Comparison of ENCODE assay signal across 8 cellular contexts in genomic region chr9:137045294-137046093, GRCh38. TPM values are rescaled to one million over a fixed set of nuclear protein-coding genes. Genes with fewer than 3 reads are reported as not detected.
A peak's percentile ranks its signal among the peaks of the same experiment; 100 is the strongest.
DNase-seq lines count a peak whose midpoint lies in the region; ATAC-seq and TF ChIP-seq lines count a peak whose summit lies in the region.

No MANE protein-coding gene starts in this region.

- H3K4me3 Mint-ChIP-seq in activated CD8-positive, alpha-beta memory T cell treated with anti-CD3 and anti-CD28 coated beads, Interleukin-2, amount 10 ng/mL, durations not matched to agents 7 days and 5 days, result peak overlapping the region; percentile 71

- TF ChIP-seq CTCF in fibroblast of pulmonary artery (IDR thresholded peaks at IDR 0.05; ENCODE audit: low read length, missing control alignments) (no peak), ovary (IDR thresholded peaks at IDR 0.05) (no peak)

- H3K4me3 ChIP-seq in fibroblast of pulmonary artery (replicated peaks; ENCODE audit: low read depth, low read length) (peak overlapping the region; percentile 57), ovary (peak overlapping the region; percentile 54)

- H3K4me1 ChIP-seq in ovary (ENCODE audit: insufficient read depth), result peaks cover 8% of the 10 kb centered on the region

- WGBS in ovary, 3 donors, result 1 to 2% (median 2%) methylated on average over 58 to 97 of the region's 97 CpGs

- no peak for TF ChIP-seq EP300 in ovary (IDR thresholded peaks at IDR 0.05)

- H3K36me3 ChIP-seq in ovary, result no peaks in the 10 kb centered on the region

- peaks cover 39% of the 10 kb centered on the region for H3K27me3 Mint-ChIP-seq in activated CD8-positive, alpha-beta memory T cell treated with anti-CD3 and anti-CD28 coated beads, Interleukin-2, amount 10 ng/mL, durations not matched to agents 7 days and 5 days

- peak; percentile 26 for ATAC-seq in activated CD8-positive, alpha-beta memory T cell treated with anti-CD3 and anti-CD28 coated beads, Interleukin-2, amount 10 ng/mL, durations not matched to agents 7 days and 5 days
- ATAC-seq in HG03565 (IDR thresholded peaks at IDR 0.05; ENCODE audit: unreplicated experiment), result no peak
- ATAC-seq in HG03442 (IDR thresholded peaks at IDR 0.05; ENCODE audit: unreplicated experiment), result no peak

- H3K9me3 ChIP-seq in ovary, result no peaks in the 10 kb centered on the region

- intact Hi-C loops in ovary (cut with DNase I), result no loop called here

- no peaks in the 10 kb centered on the region for H3K36me3 Mint-ChIP-seq in activated CD8-positive, alpha-beta memory T cell treated with anti-CD3 and anti-CD28 coated beads, Interleukin-2, amount 10 ng/mL, durations not matched to agents 7 days and 5 days

- H3K27ac ChIP-seq in ovary, result peak overlapping the region in 1 of 2 donors; percentile 34

- H3K27ac Mint-ChIP-seq in activated CD8-positive, alpha-beta memory T cell treated with anti-CD3 and anti-CD28 coated beads, Interleukin-2, amount 10 ng/mL, durations not matched to agents 7 days and 5 days, result no peak overlapping the region

- no peaks in the 10 kb centered on the region for H3K9me3 Mint-ChIP-seq in activated CD8-positive, alpha-beta memory T cell treated with anti-CD3 and anti-CD28 coated beads, Interleukin-2, amount 10 ng/mL, durations not matched to agents 7 days and 5 days (ENCODE audit: low read depth)

- CTCF ChIA-PET in activated CD8-positive, alpha-beta memory T cell treated with anti-CD3 and anti-CD28 coated beads, Interleukin-2, amount 10 ng/mL, durations not matched to agents 7 days and 5 days (lab: Charles Lee), result interaction anchor here (1.0 to 5.5 kb wide), 13 partner anchors 9 to 234 kb away, joined by 3 to 183 read pairs (median 10); partner anchors contain the start of genes AJM1, PAXX and SAPCD2

- H3K4me1 Mint-ChIP-seq in activated CD8-positive, alpha-beta memory T cell treated with anti-CD3 and anti-CD28 coated beads, Interleukin-2, amount 10 ng/mL, durations not matched to agents 7 days and 5 days, result peaks cover 16% of the 10 kb centered on the region

- no peak for DNase-seq in activated CD8-positive, alpha-beta memory T cell treated with anti-CD3 and anti-CD28 coated beads, Interleukin-2, amount 10 ng/mL, durations not matched to agents 7 days and 5 days
- no peak for DNase-seq in activated CD8-positive, alpha-beta memory T cell treated with anti-CD3 and anti-CD28 coated beads for 24 hours
- peak; percentile 39 for DNase-seq in UCSD-AML1 (lab: John Stamatoyannopoulos, UW; ENCODE audit: unreplicated experiment)
- peak; percentile 37 for DNase-seq in fibroblast of pulmonary artery (ENCODE audit: low read depth)
- DNase-seq in ovary, result peak in 2 of 5 donors; percentile 54 to 66
- no peak for DNase-seq in NAMALWA (ENCODE audit: low spot score)

- no peak for TF ChIP-seq POLR2A in ovary (IDR thresholded peaks at IDR 0.05)

- H3K27me3 ChIP-seq in ovary, result peaks cover 6% of the 10 kb centered on the region

RNA-seq across cellular contexts. Expression of gene NPDC1, which starts 0.5 kb away (rescaled TPM):
- 10 to 100 TPM; 30.4 to 55.6 TPM for total RNA-seq in activated CD8-positive, alpha-beta memory T cell treated with anti-CD3 and anti-CD28 coated beads, Interleukin-2, amount 10 ng/mL, durations not matched to agents 7 days and 5 days
- total RNA-seq in ovary, result 100 to 1,000 TPM in 2 of 7 donors, 10 to 100 TPM in 5; 22.3 to 112 (median 49.9) TPM
- 10 to 100 TPM in 1 of 2 donors, 1 to 10 TPM in 1; 2.1 to 67.9 TPM for polyA plus RNA-seq in ovary

RNA-seq across cellular contexts. Expression of gene ENTPD2, which starts 8.4 kb away (rescaled TPM):
- total RNA-seq in activated CD8-positive, alpha-beta memory T cell treated with anti-CD3 and anti-CD28 coated beads, Interleukin-2, amount 10 ng/mL, durations not matched to agents 7 days and 5 days, result not detected
- total RNA-seq in ovary, result 1 to 10 TPM in 4 of 7 donors, under 1 TPM in 3; 0.12 to 5.1 (median 1.0) TPM
- polyA plus RNA-seq in ovary, result under 1 TPM; 0.32 to 0.82 TPM

RNA-seq across cellular contexts. Expression of gene FUT7, which starts 13.6 kb away (rescaled TPM):
- total RNA-seq in activated CD8-positive, alpha-beta memory T cell treated with anti-CD3 and anti-CD28 coated beads, Interleukin-2, amount 10 ng/mL, durations not matched to agents 7 days and 5 days, result 1 to 10 TPM in 1 of 2 experiments, under 1 TPM in 1; 0.68 to 2.8 TPM
- under 1 TPM in 1 of 7 donors, not detected in 6; 0.08 TPM for total RNA-seq in ovary
- polyA plus RNA-seq in ovary, result under 1 TPM in 1 of 2 donors, not detected in 1; 0.07 TPM

RNA-seq across cellular contexts. Expression of gene ABCA2, which starts 17.5 kb away (rescaled TPM):
- total RNA-seq in activated CD8-positive, alpha-beta memory T cell treated with anti-CD3 and anti-CD28 coated beads, Interleukin-2, amount 10 ng/mL, durations not matched to agents 7 days and 5 days, result 10 to 100 TPM; 30.0 to 73.6 TPM
- 10 to 100 TPM in 5 of 7 donors, 1 to 10 TPM in 2; 5.8 to 26.9 (median 13.7) TPM for total RNA-seq in ovary
- 10 to 100 TPM in 1 of 2 donors, 1 to 10 TPM in 1; 2.0 to 10.5 TPM for polyA plus RNA-seq in ovary

RNA-seq across cellular contexts. Expression of gene SAPCD2, which starts 24.9 kb away (rescaled TPM):
- 10 to 100 TPM; 31.9 to 40.1 TPM for total RNA-seq in activated CD8-positive, alpha-beta memory T cell treated with anti-CD3 and anti-CD28 coated beads, Interleukin-2, amount 10 ng/mL, durations not matched to agents 7 days and 5 days
- total RNA-seq in ovary, result under 1 TPM in 5 of 7 donors, not detected in 2; 0.24 to 0.62 (median 0.37) TPM
- polyA plus RNA-seq in ovary, result under 1 TPM; 0.10 to 0.15 TPM

Comparison
In these comparisons a context has a peak if more than half of its experiments do, and no peak if none do; other contexts are left out.
1. DNase-seq: peak in UCSD-AML1 (single experiment) and fibroblast of pulmonary artery (single experiment); none in activated CD8-positive, alpha-beta memory T cell treated with anti-CD3 and anti-CD28 coated beads, Interleukin-2, amount 10 ng/mL, durations not matched to agents 7 days and 5 days (single experiment), activated CD8-positive, alpha-beta memory T cell treated with anti-CD3 and anti-CD28 coated beads for 24 hours (single experiment) and NAMALWA (single experiment).